ENCODE assay signal across 10 cellular contexts in genomic region chr1:31703431-31704260, GRCh38. TPM values are rescaled to one million over a fixed set of nuclear protein-coding genes. Genes with fewer than 3 reads are reported as not detected.
DNase-seq lines count a peak whose midpoint lies in the region; ATAC-seq, FAIRE-seq and TF ChIP-seq lines count a peak whose summit lies in the region.
"Had no signal": no experiment of that assay in that cellular context is flagged by ENCODE, and none has a peak within 500 bp of the region (broad histone marks: within the 10 kb centered on the region; RNA-seq: fewer than 3 reads in every experiment).

Gene COL16A1, minus strand, starts transcription at chr1:31704017. Its CDS starts 1,824 bp downstream, at chr1:31702193.

- H3K9me3 ChIP-seq in A549 (no peaks in the 10 kb centered on the region), colonic mucosa (no peaks in the 10 kb centered on the region)

- CTCF ChIA-PET in A549 (lab: Yijun Ruan, JAX), result interaction anchor here (0.6 to 8.9 kb wide), 9 partner anchors 8 to 260 kb away, joined by 3 to 112 read pairs (median 3); no protein-coding TSS in a partner anchor

- no peak for FAIRE-seq in A549 (lab: Jason Lieb, UNC)
- FAIRE-seq: endometrium, GM18507 had no signal

- POLR2A ChIA-PET in A549 (lab: Yijun Ruan, JAX), result interaction anchor here (0.8 to 1.1 kb wide), 2 partner anchors 11 to 14 kb away, joined by 3 read pairs; no protein-coding TSS in a partner anchor

- H3K9ac ChIP-seq in colonic mucosa (ENCODE audit: low read depth in 2 of 2, low read length in 2 of 2), result peak within 1 kb of the TSS; percentile 52 to 57

- H3K4me1 ChIP-seq in A549 (peaks cover 66% of the 10 kb centered on the region), colonic mucosa (peaks cover 14% of the 10 kb centered on the region)

- ATAC-seq in A549, result no peak
- no peak for ATAC-seq in GM21447 (IDR thresholded peaks at IDR 0.05; ENCODE audit: unreplicated experiment)
- no peak for ATAC-seq in HG03025 (IDR thresholded peaks at IDR 0.05; ENCODE audit: low FRiP score, unreplicated experiment)

- no peak for TF ChIP-seq CTCF in A549 (IDR thresholded peaks at IDR 0.05)
- no peak for TF ChIP-seq CTCF in colonic mucosa (IDR thresholded peaks at IDR 0.05)
- TF ChIP-seq CTCF in subcutaneous adipose tissue (IDR thresholded peaks at IDR 0.05; ENCODE audit: low read depth), result no peak

- TF ChIP-seq RAD21 in A549 (conservative IDR thresholded peaks at IDR 0.05 in 1 of 2, IDR thresholded peaks at IDR 0.05 in 1 of 2), result no peak

- DNase-seq in A549 (ENCODE audit: low read depth in 1 of 2, low spot score in 1 of 2) (no peak), HT-29 (ENCODE audit: low spot score) (peak; percentile 41), colonic mucosa (peak; percentile 65), left kidney (ENCODE audit: low read depth, low spot score) (peak; percentile 87), NCI-H2196 (lab: John Stamatoyannopoulos, UW; ENCODE audit: unreplicated experiment) (no peak)

- TF ChIP-seq POLR2A in A549 (IDR thresholded peaks at IDR 0.05; ENCODE audit: low read length), result no peak

- no peak within 1 kb of the TSS for H3K4me3 ChIP-seq in A549
- peak within 1 kb of the TSS; percentile 4 for H3K4me3 ChIP-seq in colonic mucosa

- H3K27me3 ChIP-seq in colonic mucosa, result no peaks in the 10 kb centered on the region

- no peak for TF ChIP-seq EP300 in A549 (IDR thresholded peaks at IDR 0.05)

- 0 out of 3 replicates have a peak within 1 kb of the TSS, but pooled peaks have one; percentile 10 for H3K4me2 ChIP-seq in A549

- peak within 1 kb of the TSS; percentile 95 to 96 for H3K27ac ChIP-seq in A549
- H3K27ac ChIP-seq in colonic mucosa, result peak within 1 kb of the TSS; percentile 67

- 91% methylated on average over 9 of the region's 39 CpGs for whole genome bisulfite sequencing in A549 (ENCODE audit: missing lambda C conversion rate)

- intact Hi-C loops in colonic mucosa (cut with DNase I), result no loop called here

- no peaks in the 10 kb centered on the region for H3K36me3 ChIP-seq in colonic mucosa

TF ChIP-seq in A549, 52 proteins besides CTCF, POLR2A, EP300 and RAD21:
- TF ChIP-seq JUNB (IDR thresholded peaks at IDR 0.05) (no peak), EHMT2 (IDR thresholded peaks at IDR 0.05; ENCODE audit: low read depth) (no peak), RARB (CRISPR knock-in tag; IDR thresholded peaks at IDR 0.05) (no peak), FOSL2 (IDR thresholded peaks at IDR 0.05) (no peak), FOSL2 (CRISPR knock-in tag; IDR thresholded peaks at IDR 0.05) (no peak), EHF (CRISPR knock-in tag; IDR thresholded peaks at IDR 0.05) (no peak), MAZ (IDR thresholded peaks at IDR 0.05; ENCODE audit: borderline replicate concordance, low read depth, low read length) (no peak), SREBF2 (IDR thresholded peaks at IDR 0.05) (no peak), BHLHE40 (IDR thresholded peaks at IDR 0.05; ENCODE audit: low read depth, low read length) (no peak), KDM5A (IDR thresholded peaks at IDR 0.05) (no peak), NPAS2 (CRISPR knock-in tag; IDR thresholded peaks at IDR 0.05; ENCODE audit: borderline replicate concordance) (no peak), ZFP36 (IDR thresholded peaks at IDR 0.05; ENCODE audit: borderline replicate concordance, partially characterized antibody) (no peak), TP53 (CRISPR knock-in tag; IDR thresholded peaks at IDR 0.05) (no peak), MAFK (IDR thresholded peaks at IDR 0.05; ENCODE audit: partially characterized antibody) (no peak), NFE2L2 (conservative IDR thresholded peaks at IDR 0.05; ENCODE audit: low read length) (no peak), SMC3 (IDR thresholded peaks at IDR 0.05) (no peak), KDM1A (IDR thresholded peaks at IDR 0.05; ENCODE audit: low read depth) (no peak), GATA3 (IDR thresholded peaks at IDR 0.05; ENCODE audit: borderline replicate concordance) (no peak)

RNA-seq across cellular contexts. Expression of gene COL16A1, which starts in this region (rescaled TPM):
- 1.4 and 1.5 TPM in 2 replicates for polyA plus RNA-seq in A549 (2011; rRNA removed)
- 2.4 and 3.5 TPM in 2 replicates for polyA plus RNA-seq in A549 (2012; cell fraction: cytosol; rRNA removed)
- polyA plus RNA-seq in A549 (2012; cell fraction: nucleus; rRNA removed), result 15.3 and 19.1 TPM in 2 replicates
- 8.1 to 11.1 TPM (median 10.4 TPM) in 3 replicates for polyA plus RNA-seq in A549 (2017; fragmentation: RNase III; extraction: RNeasy Plus Mini Kit Qiagen cat#74134 plus additional on column Dnase treatment)
- 0.95 and 1.4 TPM in 2 replicates for polyA minus RNA-seq in A549 (2011; rRNA and poly(A)+ RNA removed)
- total RNA-seq in HT-29 (2014; rRNA removed; shearing (Covaris generic)), result 31.0 and 37.5 TPM in 2 replicates
- 10 to 100 TPM in 1 of 2 donors, 1 to 10 TPM in 1; 9.0 to 15.4 TPM for total RNA-seq in colonic mucosa
- 10 to 100 TPM; 24.0 to 79.1 (median 55.0) TPM for total RNA-seq in subcutaneous adipose tissue

Comparison
In these comparisons a context has a peak if more than half of its experiments do, and no peak if none do; other contexts are left out.
1. DNase-seq: peak in HT-29 (single experiment), colonic mucosa (single experiment) and left kidney (single experiment); none in A549 (0 of 2) and NCI-H2196 (single experiment).